1 cellular context compared by ENCODE assay signal in the genomic region with DNA sequence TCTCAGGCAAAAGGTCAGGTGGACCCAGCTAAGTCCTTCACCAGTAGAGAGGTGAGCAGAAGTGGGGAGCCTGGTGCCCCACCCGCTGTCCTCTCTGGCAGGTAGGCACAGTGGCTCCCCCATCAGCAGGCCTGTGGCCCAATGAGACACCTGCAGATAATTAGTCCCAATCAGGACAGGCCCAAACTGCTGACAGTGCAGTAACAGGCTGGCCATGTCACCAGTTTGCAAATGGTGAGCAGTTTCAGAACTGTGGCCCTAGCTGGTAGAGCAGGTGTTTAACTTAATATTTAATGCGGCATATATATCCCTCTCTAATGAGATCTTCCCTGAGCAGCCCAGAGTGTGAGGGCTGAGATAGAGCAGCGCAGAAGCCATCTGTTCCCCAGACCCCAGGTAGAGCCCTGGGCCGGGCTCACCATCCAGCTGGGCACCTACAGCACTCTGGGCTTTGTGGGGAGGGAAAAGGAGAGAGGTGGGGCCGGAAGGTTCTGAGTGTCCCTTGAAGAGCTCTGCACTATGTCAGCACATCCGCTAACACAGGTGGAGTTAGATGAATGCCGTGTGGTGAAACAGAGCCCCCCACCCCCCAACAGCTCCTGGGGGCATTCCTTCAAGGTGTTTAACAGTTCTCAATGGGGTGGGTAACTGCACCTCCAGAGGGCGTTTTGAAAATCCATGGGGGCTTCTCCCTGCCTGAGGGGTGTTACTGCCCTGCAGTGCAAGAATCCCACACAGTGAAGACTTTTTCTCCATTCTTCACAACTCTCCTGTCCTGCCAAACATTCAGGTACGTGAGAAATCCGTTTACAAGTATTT.
TF ChIP-seq lines count a peak whose summit lies in the region.

No MANE protein-coding gene starts in this region.

TF ChIP-seq in HCT116, 20 proteins besides CTCF, POLR2A, EP300 and RAD21:
- TF ChIP-seq JUND (IDR thresholded peaks at IDR 0.05) (no peak), EZH2phosphoT487 (IDR thresholded peaks at IDR 0.05; ENCODE audit: borderline replicate concordance) (no peak), EGR1 (IDR thresholded peaks at IDR 0.05; ENCODE audit: low read depth) (no peak), REST (IDR thresholded peaks at IDR 0.05; ENCODE audit: low read depth) (no peak), ZFX (IDR thresholded peaks at IDR 0.05) (no peak), ZNF274 (IDR thresholded peaks at IDR 0.05; ENCODE audit: low read depth, low read length) (no peak), SRF (IDR thresholded peaks at IDR 0.05; ENCODE audit: low read depth) (no peak), CEBPB (IDR thresholded peaks at IDR 0.05; ENCODE audit: low read depth) (no peak), ZBTB33 (IDR thresholded peaks at IDR 0.05; ENCODE audit: extremely low read depth, insufficient replicate concordance, low read length) (no peak), FOSL1 (IDR thresholded peaks at IDR 0.05; ENCODE audit: low read depth) (no peak), SP1 (IDR thresholded peaks at IDR 0.05; ENCODE audit: low read depth) (no peak), MAX (IDR thresholded peaks at IDR 0.05) (no peak), SIN3A (IDR thresholded peaks at IDR 0.05; ENCODE audit: low read depth) (no peak), EZH2 (IDR thresholded peaks at IDR 0.05) (no peak), POLR2AphosphoS5 (IDR thresholded peaks at IDR 0.05; ENCODE audit: low read depth, low read length) (no peak), ELF1 (IDR thresholded peaks at IDR 0.05; ENCODE audit: borderline replicate concordance, low read depth) (no peak), YY1 (IDR thresholded peaks at IDR 0.05; ENCODE audit: extremely low read depth, insufficient replicate concordance, low read depth, low read length) (no peak)
- TF ChIP-seq, protein P1, sequence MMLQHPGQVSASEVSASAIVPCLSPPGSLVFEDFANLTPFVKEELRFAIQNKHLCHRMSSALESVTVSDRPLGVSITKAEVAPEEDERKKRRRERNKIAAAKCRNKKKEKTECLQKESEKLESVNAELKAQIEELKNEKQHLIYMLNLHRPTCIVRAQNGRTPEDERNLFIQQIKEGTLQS (IDR thresholded peaks at IDR 0.05), result no peak
